2 cellular contexts compared by ENCODE assay signal in the genomic region with DNA sequence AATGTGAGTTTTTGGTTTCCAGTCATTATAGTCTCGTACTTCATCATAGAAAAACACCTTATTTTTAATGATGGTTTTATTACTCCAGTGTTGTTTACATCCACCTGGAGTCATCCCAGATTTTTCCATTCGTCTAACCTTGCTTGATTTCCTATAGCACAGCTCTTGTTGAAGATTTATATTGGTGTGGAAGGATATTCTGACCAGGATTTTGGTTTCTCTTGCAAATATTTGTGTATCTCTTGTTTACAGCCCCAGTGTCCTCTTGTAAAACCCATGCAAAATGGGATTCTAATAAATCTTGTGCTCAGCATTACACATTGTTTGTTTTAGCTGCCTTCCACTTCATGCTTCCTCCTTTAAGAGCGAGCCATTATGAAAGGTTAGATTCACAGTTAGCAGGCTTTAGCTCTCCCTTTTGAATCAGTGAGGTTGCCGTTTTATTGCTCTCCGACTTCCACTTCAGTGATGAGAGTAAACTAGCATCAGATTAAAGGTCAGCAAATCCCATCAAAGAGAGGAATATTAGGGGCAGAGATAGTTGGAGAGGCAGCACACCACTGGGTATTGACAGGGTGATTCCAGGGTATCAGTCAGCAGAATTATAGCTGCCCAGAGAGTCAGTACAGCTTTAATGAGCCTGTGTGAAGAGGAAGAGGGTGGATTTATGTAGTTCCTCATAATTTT.
TF ChIP-seq lines count a peak whose summit lies in the region.

No MANE protein-coding gene starts in this region.

TF ChIP-seq in SK-N-SH, 30 proteins besides CTCF, POLR2A, EP300 and RAD21 (continued from another document):
- TF ChIP-seq, protein P1, sequence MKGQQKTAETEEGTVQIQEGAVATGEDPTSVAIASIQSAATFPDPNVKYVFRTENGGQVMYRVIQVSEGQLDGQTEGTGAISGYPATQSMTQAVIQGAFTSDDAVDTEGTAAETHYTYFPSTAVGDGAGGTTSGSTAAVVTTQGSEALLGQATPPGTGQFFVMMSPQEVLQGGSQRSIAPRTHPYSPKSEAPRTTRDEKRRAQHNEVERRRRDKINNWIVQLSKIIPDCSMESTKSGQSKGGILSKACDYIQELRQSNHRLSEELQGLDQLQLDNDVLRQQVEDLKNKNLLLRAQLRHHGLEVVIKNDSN (IDR thresholded peaks at IDR 0.05; ENCODE audit: borderline replicate concordance, low read depth): no peak
- TF ChIP-seq CHD2 (IDR thresholded peaks at IDR 0.05; ENCODE audit: low read length, partially characterized antibody) (no peak), GABPA (IDR thresholded peaks at IDR 0.05; ENCODE audit: low read depth) (no peak), SMC3 (IDR thresholded peaks at IDR 0.05; ENCODE audit: low read depth, low read length) (no peak), YY1 (IDR thresholded peaks at IDR 0.05; ENCODE audit: low read depth) (no peak), MEF2A (IDR thresholded peaks at IDR 0.05; ENCODE audit: borderline replicate concordance, low read depth) (no peak), FOSL2 (IDR thresholded peaks at IDR 0.05; ENCODE audit: borderline replicate concordance, low read depth) (no peak), TAF1 (IDR thresholded peaks at IDR 0.05; ENCODE audit: borderline replicate concordance, low read depth, low read length) (no peak), RFX5 (IDR thresholded peaks at IDR 0.05; ENCODE audit: low read length) (no peak), FOXJ3 (CRISPR knock-in tag; IDR thresholded peaks at IDR 0.05) (no peak), GATA2 (CRISPR knock-in tag; IDR thresholded peaks at IDR 0.05) (no peak)

TF ChIP-seq in SK-N-SH treated with all-trans-retinoic acid at 6 μM for 48 hours, 23 proteins besides CTCF, POLR2A, EP300 and RAD21 (continued from another document):
- TF ChIP-seq, protein P2, sequence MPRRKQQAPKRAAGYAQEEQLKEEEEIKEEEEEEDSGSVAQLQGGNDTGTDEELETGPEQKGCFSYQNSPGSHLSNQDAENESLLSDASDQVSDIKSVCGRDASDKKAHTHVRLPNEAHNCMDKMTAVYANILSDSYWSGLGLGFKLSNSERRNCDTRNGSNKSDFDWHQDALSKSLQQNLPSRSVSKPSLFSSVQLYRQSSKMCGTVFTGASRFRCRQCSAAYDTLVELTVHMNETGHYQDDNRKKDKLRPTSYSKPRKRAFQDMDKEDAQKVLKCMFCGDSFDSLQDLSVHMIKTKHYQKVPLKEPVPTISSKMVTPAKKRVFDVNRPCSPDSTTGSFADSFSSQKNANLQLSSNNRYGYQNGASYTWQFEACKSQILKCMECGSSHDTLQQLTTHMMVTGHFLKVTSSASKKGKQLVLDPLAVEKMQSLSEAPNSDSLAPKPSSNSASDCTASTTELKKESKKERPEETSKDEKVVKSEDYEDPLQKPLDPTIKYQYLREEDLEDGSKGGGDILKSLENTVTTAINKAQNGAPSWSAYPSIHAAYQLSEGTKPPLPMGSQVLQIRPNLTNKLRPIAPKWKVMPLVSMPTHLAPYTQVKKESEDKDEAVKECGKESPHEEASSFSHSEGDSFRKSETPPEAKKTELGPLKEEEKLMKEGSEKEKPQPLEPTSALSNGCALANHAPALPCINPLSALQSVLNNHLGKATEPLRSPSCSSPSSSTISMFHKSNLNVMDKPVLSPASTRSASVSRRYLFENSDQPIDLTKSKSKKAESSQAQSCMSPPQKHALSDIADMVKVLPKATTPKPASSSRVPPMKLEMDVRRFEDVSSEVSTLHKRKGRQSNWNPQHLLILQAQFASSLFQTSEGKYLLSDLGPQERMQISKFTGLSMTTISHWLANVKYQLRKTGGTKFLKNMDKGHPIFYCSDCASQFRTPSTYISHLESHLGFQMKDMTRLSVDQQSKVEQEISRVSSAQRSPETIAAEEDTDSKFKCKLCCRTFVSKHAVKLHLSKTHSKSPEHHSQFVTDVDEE (CRISPR knock-in tag; IDR thresholded peaks at IDR 0.05): no peak
- no peak for TF ChIP-seq OSR1 (CRISPR knock-in tag; IDR thresholded peaks at IDR 0.05)
- no peak for TF ChIP-seq BACH2 (CRISPR knock-in tag; IDR thresholded peaks at IDR 0.05; ENCODE audit: borderline replicate concordance)
- TF ChIP-seq ZNF8 (CRISPR knock-in tag; IDR thresholded peaks at IDR 0.05): no peak
- TF ChIP-seq ZNF70 (CRISPR knock-in tag; IDR thresholded peaks at IDR 0.05): no peak
- no peak for TF ChIP-seq SNAI2 (CRISPR knock-in tag; IDR thresholded peaks at IDR 0.05)
- TF ChIP-seq, protein P3, sequence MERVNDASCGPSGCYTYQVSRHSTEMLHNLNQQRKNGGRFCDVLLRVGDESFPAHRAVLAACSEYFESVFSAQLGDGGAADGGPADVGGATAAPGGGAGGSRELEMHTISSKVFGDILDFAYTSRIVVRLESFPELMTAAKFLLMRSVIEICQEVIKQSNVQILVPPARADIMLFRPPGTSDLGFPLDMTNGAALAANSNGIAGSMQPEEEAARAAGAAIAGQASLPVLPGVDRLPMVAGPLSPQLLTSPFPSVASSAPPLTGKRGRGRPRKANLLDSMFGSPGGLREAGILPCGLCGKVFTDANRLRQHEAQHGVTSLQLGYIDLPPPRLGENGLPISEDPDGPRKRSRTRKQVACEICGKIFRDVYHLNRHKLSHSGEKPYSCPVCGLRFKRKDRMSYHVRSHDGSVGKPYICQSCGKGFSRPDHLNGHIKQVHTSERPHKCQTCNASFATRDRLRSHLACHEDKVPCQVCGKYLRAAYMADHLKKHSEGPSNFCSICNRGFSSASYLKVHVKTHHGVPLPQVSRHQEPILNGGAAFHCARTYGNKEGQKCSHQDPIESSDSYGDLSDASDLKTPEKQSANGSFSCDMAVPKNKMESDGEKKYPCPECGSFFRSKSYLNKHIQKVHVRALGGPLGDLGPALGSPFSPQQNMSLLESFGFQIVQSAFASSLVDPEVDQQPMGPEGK (CRISPR knock-in tag; IDR thresholded peaks at IDR 0.05; ENCODE audit: borderline replicate concordance): no peak
- no peak for TF ChIP-seq ARNTL (CRISPR knock-in tag; IDR thresholded peaks at IDR 0.05; ENCODE audit: borderline replicate concordance, low read depth)
- TF ChIP-seq GLIS3 (CRISPR knock-in tag; IDR thresholded peaks at IDR 0.05): no peak
- no peak for TF ChIP-seq ZFP30 (CRISPR knock-in tag; IDR thresholded peaks at IDR 0.05)
